Comparison of ENCODE assay signal across 8 cellular contexts in the genomic region with DNA sequence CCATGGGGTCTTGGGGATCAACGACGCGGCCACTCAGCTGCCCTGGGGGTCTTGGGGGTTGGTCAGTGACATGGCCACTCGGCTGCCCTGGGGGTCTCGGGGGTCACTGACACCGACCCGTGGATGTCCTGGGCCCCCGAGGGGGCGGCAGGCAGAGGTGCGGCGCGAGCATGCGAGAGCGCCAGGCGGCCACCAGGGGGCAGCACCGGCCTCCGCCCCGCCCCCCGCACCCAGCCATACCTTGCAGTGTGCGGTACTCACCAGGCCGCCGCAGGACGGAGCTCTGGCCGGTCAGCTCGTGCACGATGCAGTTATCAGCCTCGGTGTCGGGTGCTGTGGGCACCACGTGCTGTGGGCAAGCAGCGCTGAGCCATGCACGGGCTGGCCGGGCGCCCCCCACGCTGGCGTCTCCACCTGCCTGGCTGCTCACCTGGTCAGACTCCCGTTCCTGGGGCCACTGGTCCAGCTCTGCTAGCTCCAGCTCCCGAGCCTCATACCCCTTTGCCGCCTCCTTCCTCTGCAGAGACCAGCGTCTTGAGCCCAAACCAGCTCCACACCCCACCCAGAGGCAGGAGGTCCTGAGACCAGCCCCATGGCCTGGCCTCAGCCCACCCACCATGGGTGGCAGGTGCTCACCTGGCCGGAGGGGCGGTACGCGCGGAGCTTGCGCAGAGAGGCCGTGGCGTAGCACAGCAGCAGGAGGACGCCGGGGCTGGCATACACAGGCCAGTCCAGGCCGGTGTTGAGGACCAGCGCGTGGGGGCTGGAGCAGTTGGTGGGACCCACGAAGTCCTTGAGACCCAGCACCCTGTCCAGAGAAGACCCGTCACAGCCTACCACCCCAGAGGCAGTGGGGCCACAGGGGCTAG. TPM values are rescaled to one million over a fixed set of nuclear protein-coding genes. Genes with fewer than 3 reads are reported as not detected.
DNase-seq lines count a peak whose midpoint lies in the region; ATAC-seq lines count a peak whose summit lies in the region.

No MANE protein-coding gene starts in this region.

- DNase-seq in COLO829 (ENCODE audit: low spot score) (peak; percentile 38), NCI-H69 (lab: John Stamatoyannopoulos, UW) (peak; percentile 81), mucosa of gallbladder (ENCODE audit: low spot score) (peak; percentile 67)
- DNase-seq in activated CD8-positive, alpha-beta memory T cell treated with anti-CD3 and anti-CD28 coated beads for 1 hour (ENCODE audit: extremely low read depth in 1 of 2, low read depth in 1 of 2) = peak; percentile 44 to 49
- DNase-seq in effector CD8-positive, alpha-beta T cell (lab: John Stamatoyannopoulos, UW) = peak; percentile 63
- peak; percentile 14 to 71 for DNase-seq in stimulated activated CD8-positive, alpha-beta memory T cell treated with anti-CD3 and anti-CD28 coated beads, Interleukin-7, amount 100 ng/mL, for 4 hours (ENCODE audit: low read depth in 2 of 2)

- ATAC-seq in GM21529 (IDR thresholded peaks at IDR 0.05; ENCODE audit: unreplicated experiment) (peak; percentile 55), HG03520 (IDR thresholded peaks at IDR 0.05; ENCODE audit: unreplicated experiment) (no peak)

RNA-seq across cellular contexts. Expression of gene CTU2, which starts 31.2 kb away (rescaled TPM):
- 15.0 TPM for total RNA-seq in mucosa of gallbladder

RNA-seq across cellular contexts. Expression of gene RNF166, which starts 31.3 kb away (rescaled TPM):
- total RNA-seq in mucosa of gallbladder = 28.4 TPM

RNA-seq across cellular contexts. Expression of gene PIEZO1, which starts 47.5 kb away (rescaled TPM):
- 108 TPM for total RNA-seq in mucosa of gallbladder

RNA-seq across cellular contexts. Expression of gene SNAI3, which starts 51.2 kb away (rescaled TPM):
- 1.9 TPM for total RNA-seq in mucosa of gallbladder
